ENCODE assay signal across 8 cellular contexts in genomic region chr19:36139473-36140288, GRCh38. TPM values are rescaled to one million over a fixed set of nuclear protein-coding genes. Genes with fewer than 3 reads are reported as not detected.
DNase-seq lines count a peak whose midpoint lies in the region; ATAC-seq and TF ChIP-seq lines count a peak whose summit lies in the region.

Gene CAPNS1, plus strand, starts transcription at chr19:36140066. Its CDS starts 946 bp downstream, at chr19:36141012.

- peak within 1 kb of the TSS; percentile 100 for H3K9ac ChIP-seq in PC-3 (ENCODE audit: low read length)

- CTCF ChIA-PET in PC-3 (lab: Charles Lee) = no interaction called here

- H2AFZ ChIP-seq in PC-3 (ENCODE audit: low read length) = peak within 1 kb of the TSS; percentile 92

- DNase-seq in DMS53 (lab: John Stamatoyannopoulos, UW) (peak; percentile 99), PC-3 (peak; percentile 94), myocyte (ENCODE audit: low read depth) (peak; percentile 97)
- peak; percentile 93 for DNase-seq in activated T-cell treated with anti-CD3 and anti-CD28 coated beads, Interleukin-2, amount 50 U/mL, for 1 hour
- peak; percentile 94 to 95 for DNase-seq in stimulated activated CD8-positive, alpha-beta memory T cell treated with anti-CD3 and anti-CD28 coated beads, Interleukin-7, amount 100 ng/mL, for 48 hours (ENCODE audit: extremely low read depth in 1 of 2, low read depth in 1 of 2)

- no peaks in the 10 kb centered on the region for H3F3A ChIP-seq in PC-3 (ENCODE audit: low read length, unreplicated experiment)

- TF ChIP-seq CTCF in PC-3 (conservative IDR thresholded peaks at IDR 0.05; ENCODE audit: low read depth, low read length) = no peak; the same call in 1 of the 2 replicates

- ATAC-seq in GM21576 (IDR thresholded peaks at IDR 0.05; ENCODE audit: unreplicated experiment) = peak; percentile 80
- ATAC-seq in PC-3 = peak; percentile 61

- H3K9me3 ChIP-seq in PC-3 (ENCODE audit: low read length) = no peaks in the 10 kb centered on the region
- H3K9me3 ChIP-seq in esophagus (ENCODE audit: control insufficient read depth in 2 of 2, insufficient read depth in 1 of 2, low read depth in 1 of 2, low read length in 1 of 2) = no peaks in the 10 kb centered on the region

- H4K20me1 ChIP-seq in PC-3 (ENCODE audit: low read length) = peaks cover 7% of the 10 kb centered on the region; the same call in 1 of the 2 replicates

- H3K4me2 ChIP-seq in PC-3 (ENCODE audit: low read length) = peak within 1 kb of the TSS; percentile 94

- POLR2A ChIA-PET in PC-3 (lab: Charles Lee; ENCODE audit: unreplicated experiment) = interaction anchor here (0.6 to 0.8 kb wide), 2 partner anchors 11 to 12 kb away, joined by 3 to 5 read pairs; no protein-coding TSS in a partner anchor

- H3K4me1 ChIP-seq in PC-3 (ENCODE audit: insufficient read depth, low read length) = peaks cover 34% of the 10 kb centered on the region
- H3K4me1 ChIP-seq in esophagus (ENCODE audit: control insufficient read depth in 2 of 2, insufficient read depth in 2 of 2, low read length in 1 of 2) = peaks cover 0 to 6% of the 10 kb centered on the region in 2 donors

- TF ChIP-seq RAD21 in Ishikawa (IDR thresholded peaks at IDR 0.05; ENCODE audit: low read depth) = no peak

- H3K36me3 ChIP-seq in PC-3 (ENCODE audit: low read depth, low read length) (peaks cover 7% of the 10 kb centered on the region), esophagus (ENCODE audit: control insufficient read depth in 2 of 2, insufficient read depth in 2 of 2, low read length in 1 of 2) (peaks cover 6 to 14% of the 10 kb centered on the region in 2 donors)

- H3K27me3 ChIP-seq in PC-3 (ENCODE audit: low read length) (no peaks in the 10 kb centered on the region), esophagus (ENCODE audit: control insufficient read depth in 1 of 2, insufficient read depth in 2 of 2, low read length in 2 of 2) (no peaks in the 10 kb centered on the region)

- H3K4me3 ChIP-seq in PC-3 (ENCODE audit: low read length) (peak within 1 kb of the TSS; percentile 94), esophagus (ENCODE audit: low read depth in 1 of 2, low read length in 2 of 2) (peak within 1 kb of the TSS; percentile 83 to 91)

- intact Hi-C loops in PC-3 (cut with micrococcal nuclease) = loop anchor here (2.0 kb wide), 1 partner anchor 13 kb away; no protein-coding TSS in a partner anchor

- WGBS in esophagus, 2 donors = 0 to 1% methylated on average over 74 of the region's 74 CpGs

- H3K79me2 ChIP-seq in PC-3 (ENCODE audit: low read length) = peaks cover 34% of the 10 kb centered on the region

- TF ChIP-seq EP300 in Ishikawa (IDR thresholded peaks at IDR 0.05; ENCODE audit: borderline replicate concordance) = peak; percentile 30; the same call in 1 of the 2 replicates

- no peaks in the 10 kb centered on the region for H3K9me2 ChIP-seq in PC-3 (replicated peaks; ENCODE audit: low read length)

- BruUV-seq in PC-3 (replicated peaks; lab: Mats Ljungman, UMichigan) = no TSS peak

- peak within 1 kb of the TSS; percentile 99 for H3K27ac ChIP-seq in PC-3 (ENCODE audit: low read length)
- H3K27ac ChIP-seq in esophagus (ENCODE audit: low read depth in 2 of 2, low read length in 1 of 2) = peak within 1 kb of the TSS; percentile 99

TF ChIP-seq in Ishikawa, 13 proteins besides CTCF, POLR2A, EP300 and RAD21:
- TF ChIP-seq REST (IDR thresholded peaks at IDR 0.05; ENCODE audit: low read depth) = no peak
- TF ChIP-seq TEAD4 (IDR thresholded peaks at IDR 0.05) = no peak; the same call in 1 of the 2 replicates
- TF ChIP-seq USF1 (IDR thresholded peaks at IDR 0.05) = peak; percentile 13; the same call in 1 of the 2 replicates
- TF ChIP-seq FOXM1 (IDR thresholded peaks at IDR 0.05; ENCODE audit: borderline replicate concordance, low read depth) = no peak
- peak; percentile 61 for TF ChIP-seq TCF12 (IDR thresholded peaks at IDR 0.05; ENCODE audit: low read depth)
- TF ChIP-seq NFIC (IDR thresholded peaks at IDR 0.05) = 0 out of 2 replicates have a peak, but pooled peaks have one; percentile 32
- TF ChIP-seq MAX (IDR thresholded peaks at IDR 0.05) = peak; percentile 32; the same call in 1 of the 2 replicates
- TF ChIP-seq CEBPB (IDR thresholded peaks at IDR 0.05) = no peak; the same call in 1 of the 2 replicates
- TF ChIP-seq EGR1 (IDR thresholded peaks at IDR 0.05) = 0 out of 2 replicates have a peak, but pooled peaks have one; percentile 51
- peak; percentile 90 for TF ChIP-seq TAF1 (IDR thresholded peaks at IDR 0.05; ENCODE audit: low read depth)
- peak; percentile 98 for TF ChIP-seq ZBTB7A (IDR thresholded peaks at IDR 0.05; ENCODE audit: low read depth)
- TF ChIP-seq CREB1 (IDR thresholded peaks at IDR 0.05; ENCODE audit: low read depth) = no peak
- peak; percentile 67 for TF ChIP-seq YY1 (IDR thresholded peaks at IDR 0.05; ENCODE audit: low read depth)

RNA-seq across cellular contexts. Expression of gene CAPNS1, which starts in this region (rescaled TPM):
- total RNA-seq in PC-3 (2014; rRNA removed) (329 and 339 TPM in 2 replicates), myocyte (375 and 398 TPM in 2 replicates)
- polyA plus RNA-seq in esophagus = 1,000 to 10,000 TPM in 1 of 2 donors, 100 to 1,000 TPM in 1; 919 to 1,019 TPM
- 1,175 TPM for polyA plus RNA-seq in myocyte (2012)

Comparison
In these comparisons a context has a peak if more than half of its experiments do, and no peak if none do; other contexts are left out.
1. Peak in every context shown above with its lines: DNase-seq, ATAC-seq, H3K4me3 ChIP-seq and H3K27ac ChIP-seq.